8 cellular contexts compared by ENCODE assay signal in genomic region chr1:18950415-18951026, GRCh38. TPM values are rescaled to one million over a fixed set of nuclear protein-coding genes. Genes with fewer than 3 reads are reported as not detected.
DNase-seq lines count a peak whose midpoint lies in the region; ATAC-seq and TF ChIP-seq lines count a peak whose summit lies in the region.

No MANE protein-coding gene starts in this region.

- H3K4me3 ChIP-seq in GM08714 (ENCODE audit: low read length) (peak overlapping the region; percentile 55; the same call in 1 of the 2 replicates), fibroblast of villous mesenchyme (ENCODE audit: low read depth, low read length) (peak overlapping the region; percentile 32)

- peaks cover 18% of the 10 kb centered on the region for H3K27me3 Mint-ChIP-seq in WTC11 (ENCODE audit: low read depth)

- peak overlapping the region; percentile 90; the same call in 1 of the 2 replicates for H3K27ac Mint-ChIP-seq in WTC11

- intact Hi-C loops in sciatic nerve (cut with DNase I): no loop called here

- POLR2A ChIA-PET in WTC11 (lab: Charles Lee): interaction anchor here (0.6 to 1.0 kb wide), 4 partner anchors 8 to 166 kb away, joined by 3 to 4 read pairs (median 3); no protein-coding TSS in a partner anchor

- TF ChIP-seq CTCF in WTC11 (IDR thresholded peaks at IDR 0.05) (no peak), fibroblast of villous mesenchyme (IDR thresholded peaks at IDR 0.05; ENCODE audit: insufficient read depth, low read depth, low read length) (no peak)

- no peaks in the 10 kb centered on the region for H3K36me3 Mint-ChIP-seq in WTC11

- DNase-seq in WTC11 (ENCODE audit: low spot score) (no peak), fibroblast of villous mesenchyme (ENCODE audit: low read depth) (no peak), sciatic nerve (ENCODE audit: low spot score) (no peak), NK-92 (lab: John Stamatoyannopoulos, UW; ENCODE audit: unreplicated experiment) (no peak), NCI-H187 (lab: John Stamatoyannopoulos, UW) (no peak), SIG-M5 treated with dmso at 0.1 percent for 504 hours (lab: John Stamatoyannopoulos, UW; ENCODE audit: unreplicated experiment) (no peak), DMS79 (lab: John Stamatoyannopoulos, UW) (no peak)

- ATAC-seq in WTC11 (no peak), sciatic nerve (peak; percentile 45)

- no peak overlapping the region for H3K4me3 Mint-ChIP-seq in WTC11

- CTCF ChIA-PET in WTC11 (lab: Charles Lee): interaction anchor here (0.7 to 3.5 kb wide), 7 partner anchors 37 to 117 kb away, joined by 3 to 37 read pairs (median 3); partner anchors contain the start of gene ALDH4A1

- H3K4me1 Mint-ChIP-seq in WTC11: peaks cover 38% of the 10 kb centered on the region

- H3K9me3 Mint-ChIP-seq in WTC11: no peaks in the 10 kb centered on the region

TF ChIP-seq in WTC11, 78 proteins besides CTCF, POLR2A, EP300 and RAD21:
- TF ChIP-seq FOXP1 (CRISPR knock-in tag; IDR thresholded peaks at IDR 0.05; ENCODE audit: borderline replicate concordance) (no peak), SMAD3 (CRISPR knock-in tag; IDR thresholded peaks at IDR 0.05; ENCODE audit: borderline replicate concordance) (no peak), PRRX2 (CRISPR knock-in tag; IDR thresholded peaks at IDR 0.05) (no peak), ERG (CRISPR knock-in tag; IDR thresholded peaks at IDR 0.05) (no peak), SMAD4 (CRISPR knock-in tag; IDR thresholded peaks at IDR 0.05) (no peak), TCF7 (CRISPR knock-in tag; IDR thresholded peaks at IDR 0.05; ENCODE audit: low read depth) (no peak)
- TF ChIP-seq, protein P1, sequence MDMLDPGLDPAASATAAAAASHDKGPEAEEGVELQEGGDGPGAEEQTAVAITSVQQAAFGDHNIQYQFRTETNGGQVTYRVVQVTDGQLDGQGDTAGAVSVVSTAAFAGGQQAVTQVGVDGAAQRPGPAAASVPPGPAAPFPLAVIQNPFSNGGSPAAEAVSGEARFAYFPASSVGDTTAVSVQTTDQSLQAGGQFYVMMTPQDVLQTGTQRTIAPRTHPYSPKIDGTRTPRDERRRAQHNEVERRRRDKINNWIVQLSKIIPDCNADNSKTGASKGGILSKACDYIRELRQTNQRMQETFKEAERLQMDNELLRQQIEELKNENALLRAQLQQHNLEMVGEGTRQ (CRISPR knock-in tag; IDR thresholded peaks at IDR 0.05): no peak
- TF ChIP-seq, protein P2, sequence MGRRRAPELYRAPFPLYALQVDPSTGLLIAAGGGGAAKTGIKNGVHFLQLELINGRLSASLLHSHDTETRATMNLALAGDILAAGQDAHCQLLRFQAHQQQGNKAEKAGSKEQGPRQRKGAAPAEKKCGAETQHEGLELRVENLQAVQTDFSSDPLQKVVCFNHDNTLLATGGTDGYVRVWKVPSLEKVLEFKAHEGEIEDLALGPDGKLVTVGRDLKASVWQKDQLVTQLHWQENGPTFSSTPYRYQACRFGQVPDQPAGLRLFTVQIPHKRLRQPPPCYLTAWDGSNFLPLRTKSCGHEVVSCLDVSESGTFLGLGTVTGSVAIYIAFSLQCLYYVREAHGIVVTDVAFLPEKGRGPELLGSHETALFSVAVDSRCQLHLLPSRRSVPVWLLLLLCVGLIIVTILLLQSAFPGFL (CRISPR knock-in tag; IDR thresholded peaks at IDR 0.05; ENCODE audit: borderline replicate concordance): no peak

RNA-seq across cellular contexts. Expression of gene IFFO2, which starts 6.0 kb away (rescaled TPM):
- 6.5 to 8.1 TPM (median 6.9 TPM) in 3 replicates for total RNA-seq in WTC11 (2021)
- 11.2 and 15.5 TPM in 2 replicates for total RNA-seq in fibroblast of villous mesenchyme
- total RNA-seq in sciatic nerve: 5.4 TPM

RNA-seq across cellular contexts. Expression of gene ALDH4A1, which starts 48.2 kb away (rescaled TPM):
- total RNA-seq in WTC11 (2021) (31.0 to 37.5 TPM (median 36.2 TPM) in 3 replicates), fibroblast of villous mesenchyme (13.0 and 13.5 TPM in 2 replicates), sciatic nerve (13.0 TPM)
